In the genomic region with DNA sequence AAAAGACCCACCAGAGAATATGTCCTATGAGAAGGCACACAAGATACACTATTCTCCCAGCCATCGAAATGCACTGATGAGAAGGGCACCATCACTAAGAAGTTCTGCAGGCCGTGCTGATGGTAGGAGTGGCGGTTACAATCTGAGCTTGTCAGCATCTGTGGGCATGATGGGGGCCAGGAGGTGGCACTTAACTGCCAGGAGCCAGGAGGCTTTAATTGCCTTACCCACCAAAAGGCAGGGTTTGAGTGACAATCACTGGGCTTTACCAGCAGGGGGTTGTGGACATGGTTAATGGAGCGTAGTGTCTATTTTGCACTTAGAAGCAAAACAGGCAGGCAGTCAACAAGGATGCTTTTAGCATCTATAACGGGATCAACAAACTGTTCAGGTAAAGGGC, we compare ENCODE assay signal across 1 cellular context.
TF ChIP-seq lines count a peak whose summit lies in the region.

No MANE protein-coding gene starts in this region.

TF ChIP-seq in HepG2, 621 proteins besides CTCF, POLR2A, EP300 and RAD21:
- TF ChIP-seq ZBTB8A (CRISPR knock-in tag; IDR thresholded peaks at IDR 0.05; ENCODE audit: borderline replicate concordance, low read depth), result no peak
- TF ChIP-seq, protein P1, sequence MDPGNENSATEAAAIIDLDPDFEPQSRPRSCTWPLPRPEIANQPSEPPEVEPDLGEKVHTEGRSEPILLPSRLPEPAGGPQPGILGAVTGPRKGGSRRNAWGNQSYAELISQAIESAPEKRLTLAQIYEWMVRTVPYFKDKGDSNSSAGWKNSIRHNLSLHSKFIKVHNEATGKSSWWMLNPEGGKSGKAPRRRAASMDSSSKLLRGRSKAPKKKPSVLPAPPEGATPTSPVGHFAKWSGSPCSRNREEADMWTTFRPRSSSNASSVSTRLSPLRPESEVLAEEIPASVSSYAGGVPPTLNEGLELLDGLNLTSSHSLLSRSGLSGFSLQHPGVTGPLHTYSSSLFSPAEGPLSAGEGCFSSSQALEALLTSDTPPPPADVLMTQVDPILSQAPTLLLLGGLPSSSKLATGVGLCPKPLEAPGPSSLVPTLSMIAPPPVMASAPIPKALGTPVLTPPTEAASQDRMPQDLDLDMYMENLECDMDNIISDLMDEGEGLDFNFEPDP (CRISPR knock-in tag; conservative IDR thresholded peaks at IDR 0.05), result no peak
- no peak for TF ChIP-seq ZNF17 (CRISPR knock-in tag; IDR thresholded peaks at IDR 0.05)
- no peak for TF ChIP-seq KDM5A (IDR thresholded peaks at IDR 0.05; ENCODE audit: borderline replicate concordance, low read length)
- no peak for TF ChIP-seq PHF20 (CRISPR knock-in tag; IDR thresholded peaks at IDR 0.05)
